In the genomic region with DNA sequence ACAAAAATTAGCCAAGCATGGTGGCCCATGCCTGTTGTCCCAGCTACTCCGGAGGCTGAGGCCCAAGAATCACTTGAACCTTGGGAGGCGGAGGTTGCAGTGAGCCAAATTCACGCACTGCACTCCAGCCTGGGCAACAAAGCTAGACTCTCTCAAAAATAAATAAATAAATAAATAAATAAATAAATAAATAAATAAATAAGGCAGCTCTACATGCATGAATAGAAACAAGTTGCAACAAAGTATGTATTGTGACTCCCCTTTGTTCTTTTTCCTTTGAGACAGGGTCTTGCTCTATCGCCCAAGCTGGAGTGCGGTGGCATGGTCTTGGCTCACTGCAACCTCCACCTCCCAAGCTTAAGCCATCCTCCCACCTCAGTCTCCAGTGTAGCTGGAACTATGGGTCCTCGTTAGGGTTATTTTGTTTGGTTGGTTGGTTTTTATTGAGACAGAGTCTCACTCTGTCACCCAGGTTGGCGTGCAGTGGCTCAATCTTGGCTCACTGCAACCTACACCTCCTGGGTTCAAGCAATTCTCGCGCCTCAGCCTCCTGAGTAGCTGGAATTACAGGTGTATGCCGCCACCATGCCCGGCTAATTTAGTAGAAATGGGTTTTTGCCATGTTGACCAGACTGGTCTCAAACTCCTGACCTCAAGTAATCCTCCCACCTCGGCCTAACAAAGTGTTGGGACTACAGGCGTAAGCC, we compare ENCODE assay signal across 1 cellular context.
TF ChIP-seq lines count a peak whose summit lies in the region.

No MANE protein-coding gene starts in this region.

TF ChIP-seq in K562, 482 proteins besides CTCF, POLR2A, EP300 and RAD21:
- TF ChIP-seq CCNT2 (IDR thresholded peaks at IDR 0.05; ENCODE audit: borderline replicate concordance, extremely low read depth, insufficient read length, low read depth, low read length): no peak
- TF ChIP-seq PRPF4 (IDR thresholded peaks at IDR 0.05; ENCODE audit: insufficient read depth, low read depth, low read length, poor library complexity, severe bottlenecking): no peak
- no peak for TF ChIP-seq RHOXF2B (CRISPR knock-in tag; conservative IDR thresholded peaks at IDR 0.05)
- no peak for TF ChIP-seq ZNF507 (tag; conservative IDR thresholded peaks at IDR 0.05)
- no peak for TF ChIP-seq ZNF354B (CRISPR knock-in tag; IDR thresholded peaks at IDR 0.05)
- TF ChIP-seq, protein P1, sequence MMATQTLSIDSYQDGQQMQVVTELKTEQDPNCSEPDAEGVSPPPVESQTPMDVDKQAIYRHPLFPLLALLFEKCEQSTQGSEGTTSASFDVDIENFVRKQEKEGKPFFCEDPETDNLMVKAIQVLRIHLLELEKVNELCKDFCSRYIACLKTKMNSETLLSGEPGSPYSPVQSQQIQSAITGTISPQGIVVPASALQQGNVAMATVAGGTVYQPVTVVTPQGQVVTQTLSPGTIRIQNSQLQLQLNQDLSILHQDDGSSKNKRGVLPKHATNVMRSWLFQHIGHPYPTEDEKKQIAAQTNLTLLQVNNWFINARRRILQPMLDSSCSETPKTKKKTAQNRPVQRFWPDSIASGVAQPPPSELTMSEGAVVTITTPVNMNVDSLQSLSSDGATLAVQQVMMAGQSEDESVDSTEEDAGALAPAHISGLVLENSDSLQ (IDR thresholded peaks at IDR 0.05): no peak
- TF ChIP-seq GABPB1 (CRISPR knock-in tag; IDR thresholded peaks at IDR 0.05): no peak
- TF ChIP-seq ETV6 (IDR thresholded peaks at IDR 0.05; ENCODE audit: borderline replicate concordance in 1 of 2, low read depth in 2 of 2, low read length in 1 of 2): no peak
- 0 out of 2 replicates have a peak, but pooled peaks have one; percentile 19 for TF ChIP-seq ETV6 (CRISPR knock-in tag; IDR thresholded peaks at IDR 0.05; ENCODE audit: borderline replicate concordance)
- peak; percentile 87; the same call in 1 of the 2 replicates for TF ChIP-seq ZC3H11A (IDR thresholded peaks at IDR 0.05; ENCODE audit: low read depth, low read length)
- no peak for TF ChIP-seq SNIP1 (IDR thresholded peaks at IDR 0.05; ENCODE audit: low read depth)
- TF ChIP-seq SAP30 (IDR thresholded peaks at IDR 0.05; ENCODE audit: borderline replicate concordance, insufficient read depth, low read depth, low read length, poor library complexity, severe bottlenecking): no peak
- TF ChIP-seq, protein P2, sequence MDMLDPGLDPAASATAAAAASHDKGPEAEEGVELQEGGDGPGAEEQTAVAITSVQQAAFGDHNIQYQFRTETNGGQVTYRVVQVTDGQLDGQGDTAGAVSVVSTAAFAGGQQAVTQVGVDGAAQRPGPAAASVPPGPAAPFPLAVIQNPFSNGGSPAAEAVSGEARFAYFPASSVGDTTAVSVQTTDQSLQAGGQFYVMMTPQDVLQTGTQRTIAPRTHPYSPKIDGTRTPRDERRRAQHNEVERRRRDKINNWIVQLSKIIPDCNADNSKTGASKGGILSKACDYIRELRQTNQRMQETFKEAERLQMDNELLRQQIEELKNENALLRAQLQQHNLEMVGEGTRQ (CRISPR knock-in tag; IDR thresholded peaks at IDR 0.05): no peak
- TF ChIP-seq EZH2 (IDR thresholded peaks at IDR 0.05; ENCODE audit: borderline replicate concordance, low read depth, low read length): no peak
- TF ChIP-seq CXXC5 (CRISPR knock-in tag; IDR thresholded peaks at IDR 0.05): no peak
- TF ChIP-seq, protein P3, sequence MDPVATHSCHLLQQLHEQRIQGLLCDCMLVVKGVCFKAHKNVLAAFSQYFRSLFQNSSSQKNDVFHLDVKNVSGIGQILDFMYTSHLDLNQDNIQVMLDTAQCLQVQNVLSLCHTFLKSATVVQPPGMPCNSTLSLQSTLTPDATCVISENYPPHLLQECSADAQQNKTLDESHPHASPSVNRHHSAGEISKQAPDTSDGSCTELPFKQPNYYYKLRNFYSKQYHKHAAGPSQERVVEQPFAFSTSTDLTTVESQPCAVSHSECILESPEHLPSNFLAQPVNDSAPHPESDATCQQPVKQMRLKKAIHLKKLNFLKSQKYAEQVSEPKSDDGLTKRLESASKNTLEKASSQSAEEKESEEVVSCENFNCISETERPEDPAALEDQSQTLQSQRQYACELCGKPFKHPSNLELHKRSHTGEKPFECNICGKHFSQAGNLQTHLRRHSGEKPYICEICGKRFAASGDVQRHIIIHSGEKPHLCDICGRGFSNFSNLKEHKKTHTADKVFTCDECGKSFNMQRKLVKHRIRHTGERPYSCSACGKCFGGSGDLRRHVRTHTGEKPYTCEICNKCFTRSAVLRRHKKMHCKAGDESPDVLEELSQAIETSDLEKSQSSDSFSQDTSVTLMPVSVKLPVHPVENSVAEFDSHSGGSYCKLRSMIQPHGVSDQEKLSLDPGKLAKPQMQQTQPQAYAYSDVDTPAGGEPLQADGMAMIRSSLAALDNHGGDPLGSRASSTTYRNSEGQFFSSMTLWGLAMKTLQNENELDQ (CRISPR knock-in tag; IDR thresholded peaks at IDR 0.05; ENCODE audit: borderline replicate concordance): no peak
- TF ChIP-seq, protein P4, sequence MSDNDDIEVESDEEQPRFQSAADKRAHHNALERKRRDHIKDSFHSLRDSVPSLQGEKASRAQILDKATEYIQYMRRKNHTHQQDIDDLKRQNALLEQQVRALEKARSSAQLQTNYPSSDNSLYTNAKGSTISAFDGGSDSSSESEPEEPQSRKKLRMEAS (CRISPR knock-in tag; IDR thresholded peaks at IDR 0.05): 0 out of 2 replicates have a peak, but pooled peaks have one; percentile 9
- TF ChIP-seq SMAD3 (CRISPR knock-in tag; conservative IDR thresholded peaks at IDR 0.05): no peak
TF ChIP-seq in K562: peak in this region for 3.
